In genomic region chr4:147901388-147901787, GRCh38 we compare ENCODE assay signal across 21 cellular contexts.
"Had no signal": no experiment of that assay in that cellular context is flagged by ENCODE, and none has a peak within 500 bp of the region (broad histone marks: within the 10 kb centered on the region; RNA-seq: fewer than 3 reads in every experiment).

No MANE protein-coding gene starts in this region.

- H3K27ac ChIP-seq: coronary artery, dorsolateral prefrontal cortex, gastroesophageal sphincter, left ventricle myocardium inferior, lower lobe of right lung, right atrium auricular region, sigmoid colon, thyroid gland had no signal

- H3K9me3 ChIP-seq: gastroesophageal sphincter, thyroid gland had no signal

- H3K27me3 ChIP-seq: dorsolateral prefrontal cortex, gastroesophageal sphincter, right atrium auricular region, sigmoid colon, thyroid gland had no signal

- H3K36me3 Mint-ChIP-seq: memory B cell had no signal

- DNase-seq: dorsolateral prefrontal cortex; effector CD8-positive, alpha-beta T cell; glutamatergic neuron; kidney; left cardiac atrium; left ventricle myocardium inferior; lower lobe of right lung; midbrain; occipital lobe; sigmoid colon; small intestine; stimulated activated CD4-positive, alpha-beta T cell treated with anti-CD3 and anti-CD28 coated beads, Interleukin-12 subunit alpha, Interleukin-12 subunit beta, amount 100 ng/mL, for 4 hours; stimulated activated CD4-positive, alpha-beta T cell treated with anti-CD3 and anti-CD28 coated beads, Interleukin-2, amount 100 ng/mL, for 48 hours; stimulated activated naive CD4-positive, alpha-beta T cell treated with Interleukin-2 at 50 U/mL for 16 hours; thyroid gland had no signal

- ATAC-seq: gastroesophageal sphincter, left cardiac atrium, lower lobe of right lung had no signal

- H3K36me3 ChIP-seq: lower lobe of right lung, right atrium auricular region, thyroid gland had no signal

- H3K4me1 Mint-ChIP-seq: memory B cell, nephron had no signal

- H3K27ac Mint-ChIP-seq: memory B cell, nephron, type B pancreatic cell had no signal

- H3K4me1 ChIP-seq: lower lobe of right lung, right atrium auricular region had no signal

- H3K4me3 ChIP-seq: coronary artery, dorsolateral prefrontal cortex, gastroesophageal sphincter, left ventricle myocardium inferior, lower lobe of right lung, right atrium auricular region, sigmoid colon, thyroid gland had no signal

- H3K4me3 Mint-ChIP-seq: memory B cell, nephron, type B pancreatic cell had no signal

- H3K27me3 Mint-ChIP-seq: type B pancreatic cell had no signal
